8 cellular contexts compared by ENCODE assay signal in genomic region chr22:19892249-19892879, GRCh38. TPM values are rescaled to one million over a fixed set of nuclear protein-coding genes. Genes with fewer than 3 reads are reported as not detected.
DNase-seq lines count a peak whose midpoint lies in the region; ATAC-seq, FAIRE-seq and TF ChIP-seq lines count a peak whose summit lies in the region.

No MANE protein-coding gene starts in this region.

- H3K9me3 ChIP-seq in pancreas = no peaks in the 10 kb centered on the region
- H3K9me3 ChIP-seq in gastrocnemius medialis = no peaks in the 10 kb centered on the region

- H3K4me3 ChIP-seq in bronchial epithelial cell (ENCODE audit: low read depth, low read length) (no peak overlapping the region), pancreas (no peak overlapping the region), gastrocnemius medialis (no peak overlapping the region)

- POLR2A ChIA-PET in HEK293T (lab: Yijun Ruan, JAX) = interaction anchor here (1.5 kb wide), 1 partner anchor 37 kb away, joined by 6 read pairs; no protein-coding TSS in a partner anchor

- H3K4me1 Mint-ChIP-seq in T-helper 1 cell treated with Interleukin-12 subunit alpha and Interleukin-12 subunit beta and Interleukin-4 antibody, amounts not matched to agents 30 μg/mL and 1 μg/mL, for 36 hours (ENCODE audit: low read depth) = peaks cover 39% of the 10 kb centered on the region

- H3K4me3 Mint-ChIP-seq in T-helper 1 cell treated with Interleukin-12 subunit alpha and Interleukin-12 subunit beta and Interleukin-4 antibody, amounts not matched to agents 30 μg/mL and 1 μg/mL, for 36 hours = peak overlapping the region; percentile 78

- peak in 3 of 4 donors; percentile 9 to 38 (median 33) for ATAC-seq in pancreas
- ATAC-seq in gastrocnemius medialis = no peak

- peak overlapping the region; percentile 91 for H3K27ac Mint-ChIP-seq in T-helper 1 cell treated with Interleukin-12 subunit alpha and Interleukin-12 subunit beta and Interleukin-4 antibody, amounts not matched to agents 30 μg/mL and 1 μg/mL, for 36 hours

- DNase-seq in HEK293T (ENCODE audit: extremely low spot score) = no peak
- DNase-seq in bronchial epithelial cell (ENCODE audit: low read depth) = peak; percentile 51
- DNase-seq in pancreas = peak in 1 of 6 donors; percentile 43
- DNase-seq in mucosa of gallbladder (ENCODE audit: low spot score) = no peak
- no peak for DNase-seq in OCI-M1 (lab: John Stamatoyannopoulos, UW)
- no peak for DNase-seq in H54 (ENCODE audit: insufficient read length, low spot score)
- no peak for DNase-seq in gastrocnemius medialis

- H3K27me3 ChIP-seq in bronchial epithelial cell (ENCODE audit: control insufficient read depth, insufficient read depth, low read length) = no peaks in the 10 kb centered on the region
- H3K27me3 ChIP-seq in pancreas = no peaks in the 10 kb centered on the region
- no peaks in the 10 kb centered on the region for H3K27me3 ChIP-seq in gastrocnemius medialis

- in situ Hi-C loops in gastrocnemius medialis (cut with MboI; ENCODE audit: low sequenced_read_pairs in 4 of 4) = no loop called here

- 79 to 83% methylated on average over 24 of the region's 24 CpGs for WGBS in pancreas, 2 donors

- TF ChIP-seq POLR2A in H54 (IDR thresholded peaks at IDR 0.05; ENCODE audit: low read depth, low read length) = no peak
- TF ChIP-seq POLR2A in gastrocnemius medialis (IDR thresholded peaks at IDR 0.05) = no peak

- H3K27ac ChIP-seq in pancreas (no peak overlapping the region), gastrocnemius medialis (no peak overlapping the region)

- H3K36me3 ChIP-seq in bronchial epithelial cell (ENCODE audit: control insufficient read depth, insufficient read depth, low read length) = peaks cover 6% of the 10 kb centered on the region
- no peaks in the 10 kb centered on the region for H3K36me3 ChIP-seq in pancreas
- H3K36me3 ChIP-seq in gastrocnemius medialis = peaks cover 0 to 18% of the 10 kb centered on the region in 2 donors

- no peaks in the 10 kb centered on the region for H3K27me3 Mint-ChIP-seq in T-helper 1 cell treated with Interleukin-12 subunit alpha and Interleukin-12 subunit beta and Interleukin-4 antibody, amounts not matched to agents 30 μg/mL and 1 μg/mL, for 36 hours (ENCODE audit: low read depth)

- TF ChIP-seq CTCF in bronchial epithelial cell (IDR thresholded peaks at IDR 0.05; ENCODE audit: insufficient read depth, low read length, severe bottlenecking) (no peak), pancreas (IDR thresholded peaks at IDR 0.05) (no peak), gastrocnemius medialis (IDR thresholded peaks at IDR 0.05 in 4 of 5, conservative IDR thresholded peaks at IDR 0.05 in 1 of 5) (no peak)

- no peaks in the 10 kb centered on the region for H3K9me3 Mint-ChIP-seq in T-helper 1 cell treated with Interleukin-12 subunit alpha and Interleukin-12 subunit beta and Interleukin-4 antibody, amounts not matched to agents 30 μg/mL and 1 μg/mL, for 36 hours

- CTCF ChIA-PET in HEK293T (lab: Yijun Ruan, JAX) = interaction anchor here (1.5 kb wide), 1 partner anchor 18 kb away, joined by 7 read pairs; no protein-coding TSS in a partner anchor

- H3K36me3 Mint-ChIP-seq in T-helper 1 cell treated with Interleukin-12 subunit alpha and Interleukin-12 subunit beta and Interleukin-4 antibody, amounts not matched to agents 30 μg/mL and 1 μg/mL, for 36 hours (ENCODE audit: low read depth) = peaks cover 1% of the 10 kb centered on the region

- intact Hi-C loops in pancreas (cut with DNase I) (no loop called here), gastrocnemius medialis (cut with DNase I; ENCODE audit: low total_unique reads) (no loop called here)

- FAIRE-seq in bronchial epithelial cell (lab: Jason Lieb, UNC) (no peak), pancreas (lab: Jason Lieb, UNC) (no peak), H54 (lab: Jason Lieb, UNC) (no peak)

- H3K4me1 ChIP-seq in pancreas (no peaks in the 10 kb centered on the region), gastrocnemius medialis (no peaks in the 10 kb centered on the region)

TF ChIP-seq in HEK293T, 16 proteins besides CTCF, POLR2A, EP300 and RAD21:
- TF ChIP-seq L3MBTL2 (conservative IDR thresholded peaks at IDR 0.05) (peak; percentile 71), FOXM1 (IDR thresholded peaks at IDR 0.05; ENCODE audit: borderline replicate concordance) (no peak), FOXK2 (IDR thresholded peaks at IDR 0.05) (no peak)
- TF ChIP-seq, protein P1, sequence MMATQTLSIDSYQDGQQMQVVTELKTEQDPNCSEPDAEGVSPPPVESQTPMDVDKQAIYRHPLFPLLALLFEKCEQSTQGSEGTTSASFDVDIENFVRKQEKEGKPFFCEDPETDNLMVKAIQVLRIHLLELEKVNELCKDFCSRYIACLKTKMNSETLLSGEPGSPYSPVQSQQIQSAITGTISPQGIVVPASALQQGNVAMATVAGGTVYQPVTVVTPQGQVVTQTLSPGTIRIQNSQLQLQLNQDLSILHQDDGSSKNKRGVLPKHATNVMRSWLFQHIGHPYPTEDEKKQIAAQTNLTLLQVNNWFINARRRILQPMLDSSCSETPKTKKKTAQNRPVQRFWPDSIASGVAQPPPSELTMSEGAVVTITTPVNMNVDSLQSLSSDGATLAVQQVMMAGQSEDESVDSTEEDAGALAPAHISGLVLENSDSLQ (IDR thresholded peaks at IDR 0.05) = 0 out of 2 replicates have a peak, but pooled peaks have one; percentile 47
TF ChIP-seq in HEK293T: peak in this region for 2.

RNA-seq across cellular contexts. Expression of gene GNB1L, which starts 37.7 kb away (rescaled TPM):
- 2.8 and 7.6 TPM in 2 replicates for total RNA-seq in bronchial epithelial cell
- 1 to 10 TPM; 2.1 to 4.6 (median 3.4) TPM for total RNA-seq in pancreas
- polyA plus RNA-seq in pancreas = 1 to 10 TPM; 3.5 to 4.8 TPM
- total RNA-seq in mucosa of gallbladder = 6.2 TPM
- 1 to 10 TPM; 4.4 to 9.6 (median 6.7) TPM for total RNA-seq in gastrocnemius medialis

RNA-seq across cellular contexts. Expression of gene RTL10, which starts 37.7 kb away (rescaled TPM):
- 9.5 and 11.0 TPM in 2 replicates for total RNA-seq in bronchial epithelial cell
- 10 to 100 TPM in 1 of 6 donors, 1 to 10 TPM in 5; 3.7 to 12.4 (median 7.8) TPM for total RNA-seq in pancreas
- polyA plus RNA-seq in pancreas = 10 to 100 TPM in 1 of 2 donors, 1 to 10 TPM in 1; 9.2 to 11.5 TPM
- 18.4 TPM for total RNA-seq in mucosa of gallbladder
- total RNA-seq in gastrocnemius medialis = 10 to 100 TPM in 1 of 4 donors, 1 to 10 TPM in 3; 3.5 to 12.8 (median 5.0) TPM

RNA-seq across cellular contexts. Expression of gene COMT, which starts 49.2 kb away (rescaled TPM):
- total RNA-seq in bronchial epithelial cell = 221 and 272 TPM in 2 replicates
- total RNA-seq in pancreas = 10 to 100 TPM; 48.9 to 95.0 (median 62.3) TPM
- polyA plus RNA-seq in pancreas = 10 to 100 TPM; 47.9 to 87.8 TPM
- 214 TPM for total RNA-seq in mucosa of gallbladder
- 100 to 1,000 TPM; 154 to 255 (median 223) TPM for total RNA-seq in gastrocnemius medialis

RNA-seq across cellular contexts. Expression of gene TXNRD2, which starts 49.3 kb away (rescaled TPM):
- 12.9 and 19.1 TPM in 2 replicates for total RNA-seq in bronchial epithelial cell
- 10 to 100 TPM in 5 of 6 donors, 1 to 10 TPM in 1; 9.6 to 16.9 (median 13.6) TPM for total RNA-seq in pancreas
- 10 to 100 TPM; 33.7 to 41.6 TPM for polyA plus RNA-seq in pancreas
- 26.9 TPM for total RNA-seq in mucosa of gallbladder
- total RNA-seq in gastrocnemius medialis = 10 to 100 TPM in 3 of 4 donors, 1 to 10 TPM in 1; 9.0 to 18.0 (median 14.4) TPM

Comparison
In these comparisons a context has a peak if more than half of its experiments do, and no peak if none do; other contexts are left out.
1. ATAC-seq: peak in pancreas (3 of 4); none in gastrocnemius medialis (0 of 2).